ENCODE assay signal across 8 cellular contexts in genomic region chr16:85390511-85391174, GRCh38.
DNase-seq lines count a peak whose midpoint lies in the region; ATAC-seq and TF ChIP-seq lines count a peak whose summit lies in the region.

No MANE protein-coding gene starts in this region.

- no peaks in the 10 kb centered on the region for H3K9me3 ChIP-seq in CD8-positive, alpha-beta memory T cell (ENCODE audit: low read length)

- in situ Hi-C loops in GM13976 (cut with MboI; ENCODE audit: low sequenced_read_pairs, unreplicated experiment), result no loop called here

- H3K4me3 Mint-ChIP-seq in CD8-positive, alpha-beta memory T cell, result no peak overlapping the region
- H3K4me3 Mint-ChIP-seq in natural killer cell treated with Interleukin-12 subunit alpha and Interleukin-12 subunit beta and Interleukin-15 and Interleukin-18, amount 100 ng/mL, for 72 hours, result no peak overlapping the region

- peaks cover 3 to 13% of the 10 kb centered on the region in 2 donors for H3K27me3 Mint-ChIP-seq in CD8-positive, alpha-beta memory T cell
- peaks cover 9 to 12% of the 10 kb centered on the region in 2 donors for H3K27me3 Mint-ChIP-seq in natural killer cell treated with Interleukin-12 subunit alpha and Interleukin-12 subunit beta and Interleukin-15 and Interleukin-18, amount 100 ng/mL, for 72 hours

- peak in 1 of 5 donors; percentile 34 for DNase-seq in CD8-positive, alpha-beta memory T cell
- DNase-seq in NCI-H1092 (lab: John Stamatoyannopoulos, UW), result peak; percentile 39
- peak; percentile 86 for DNase-seq in coronary artery (ENCODE audit: low spot score)
- DNase-seq in natural killer cell treated with Interleukin-12 subunit alpha and Interleukin-12 subunit beta and Interleukin-15 and Interleukin-18, amount 100 ng/mL, for 72 hours (ENCODE audit: low spot score), result peak; percentile 32
- DNase-seq in stimulated activated CD8-positive, alpha-beta memory T cell treated with anti-CD3 and anti-CD28 coated beads, Interleukin-4, amount 100 ng/mL, for 48 hours, result no peak
- no peak for DNase-seq in GM10266 (ENCODE audit: extremely low spot score)
- DNase-seq in GM13976 (ENCODE audit: low spot score), result no peak

- no peak overlapping the region for H3K4me3 ChIP-seq in CD8-positive, alpha-beta memory T cell (ENCODE audit: low read length)
- no peak overlapping the region for H3K4me3 ChIP-seq in coronary artery

- H3K9me3 Mint-ChIP-seq in CD8-positive, alpha-beta memory T cell, result no peaks in the 10 kb centered on the region
- H3K9me3 Mint-ChIP-seq in natural killer cell treated with Interleukin-12 subunit alpha and Interleukin-12 subunit beta and Interleukin-15 and Interleukin-18, amount 100 ng/mL, for 72 hours, result no peaks in the 10 kb centered on the region

- POLR2A ChIA-PET in CD8-positive, alpha-beta memory T cell (lab: Charles Lee), result no interaction called here

- TF ChIP-seq CTCF in coronary artery (IDR thresholded peaks at IDR 0.05) (no peak), GM10266 (IDR thresholded peaks at IDR 0.05; ENCODE audit: control insufficient read depth, insufficient read depth, low read depth, missing control alignments) (no peak), GM13976 (IDR thresholded peaks at IDR 0.05; ENCODE audit: borderline replicate concordance, control extremely low read depth, extremely low read depth, insufficient read depth, missing control alignments) (no peak)

- CTCF ChIA-PET in CD8-positive, alpha-beta memory T cell (lab: Charles Lee), result interaction anchor here (1.1 to 1.5 kb wide), 3 partner anchors 30 to 328 kb away, joined by 3 to 5 read pairs (median 4); no protein-coding TSS in a partner anchor

- H3K36me3 ChIP-seq in CD8-positive, alpha-beta memory T cell (ENCODE audit: insufficient read depth, low read length), result no peaks in the 10 kb centered on the region

- no peak overlapping the region for H3K27ac Mint-ChIP-seq in CD8-positive, alpha-beta memory T cell
- H3K27ac Mint-ChIP-seq in natural killer cell treated with Interleukin-12 subunit alpha and Interleukin-12 subunit beta and Interleukin-15 and Interleukin-18, amount 100 ng/mL, for 72 hours, result no peak overlapping the region

- H3K4me1 ChIP-seq in CD8-positive, alpha-beta memory T cell (ENCODE audit: insufficient read depth, low read length), result no peaks in the 10 kb centered on the region

- H3K36me3 Mint-ChIP-seq in CD8-positive, alpha-beta memory T cell, result no peaks in the 10 kb centered on the region
- H3K36me3 Mint-ChIP-seq in natural killer cell treated with Interleukin-12 subunit alpha and Interleukin-12 subunit beta and Interleukin-15 and Interleukin-18, amount 100 ng/mL, for 72 hours, result no peaks in the 10 kb centered on the region

- ATAC-seq in natural killer cell treated with Interleukin-12 subunit alpha and Interleukin-12 subunit beta and Interleukin-15 and Interleukin-18, amount 100 ng/mL, for 72 hours, result no peak
- ATAC-seq in GM18861 (IDR thresholded peaks at IDR 0.05; ENCODE audit: unreplicated experiment), result no peak

- peak overlapping the region; percentile 24 for H3K27ac ChIP-seq in CD8-positive, alpha-beta memory T cell (ENCODE audit: low read depth, low read length)
- H3K27ac ChIP-seq in coronary artery, result peak overlapping the region in 1 of 2 donors; percentile 67

- H3K4me1 Mint-ChIP-seq in CD8-positive, alpha-beta memory T cell, result no peaks in the 10 kb centered on the region
- H3K4me1 Mint-ChIP-seq in natural killer cell treated with Interleukin-12 subunit alpha and Interleukin-12 subunit beta and Interleukin-15 and Interleukin-18, amount 100 ng/mL, for 72 hours (ENCODE audit: low read depth in 2 of 2), result no peaks in the 10 kb centered on the region

- H3K27me3 ChIP-seq in CD8-positive, alpha-beta memory T cell (ENCODE audit: insufficient read depth, low read length, poor library complexity, severe bottlenecking), result no peaks in the 10 kb centered on the region

Comparison
In these comparisons a context has a peak if more than half of its experiments do, and no peak if none do; other contexts are left out.
1. DNase-seq: peak in NCI-H1092 (single experiment), coronary artery (single experiment) and natural killer cell treated with Interleukin-12 subunit alpha and Interleukin-12 subunit beta and Interleukin-15 and Interleukin-18, amount 100 ng/mL, for 72 hours (single experiment); none in stimulated activated CD8-positive, alpha-beta memory T cell treated with anti-CD3 and anti-CD28 coated beads, Interleukin-4, amount 100 ng/mL, for 48 hours (single experiment), GM10266 (single experiment) and GM13976 (single experiment).